Comparison of ENCODE assay signal across 8 cellular contexts in the genomic region with DNA sequence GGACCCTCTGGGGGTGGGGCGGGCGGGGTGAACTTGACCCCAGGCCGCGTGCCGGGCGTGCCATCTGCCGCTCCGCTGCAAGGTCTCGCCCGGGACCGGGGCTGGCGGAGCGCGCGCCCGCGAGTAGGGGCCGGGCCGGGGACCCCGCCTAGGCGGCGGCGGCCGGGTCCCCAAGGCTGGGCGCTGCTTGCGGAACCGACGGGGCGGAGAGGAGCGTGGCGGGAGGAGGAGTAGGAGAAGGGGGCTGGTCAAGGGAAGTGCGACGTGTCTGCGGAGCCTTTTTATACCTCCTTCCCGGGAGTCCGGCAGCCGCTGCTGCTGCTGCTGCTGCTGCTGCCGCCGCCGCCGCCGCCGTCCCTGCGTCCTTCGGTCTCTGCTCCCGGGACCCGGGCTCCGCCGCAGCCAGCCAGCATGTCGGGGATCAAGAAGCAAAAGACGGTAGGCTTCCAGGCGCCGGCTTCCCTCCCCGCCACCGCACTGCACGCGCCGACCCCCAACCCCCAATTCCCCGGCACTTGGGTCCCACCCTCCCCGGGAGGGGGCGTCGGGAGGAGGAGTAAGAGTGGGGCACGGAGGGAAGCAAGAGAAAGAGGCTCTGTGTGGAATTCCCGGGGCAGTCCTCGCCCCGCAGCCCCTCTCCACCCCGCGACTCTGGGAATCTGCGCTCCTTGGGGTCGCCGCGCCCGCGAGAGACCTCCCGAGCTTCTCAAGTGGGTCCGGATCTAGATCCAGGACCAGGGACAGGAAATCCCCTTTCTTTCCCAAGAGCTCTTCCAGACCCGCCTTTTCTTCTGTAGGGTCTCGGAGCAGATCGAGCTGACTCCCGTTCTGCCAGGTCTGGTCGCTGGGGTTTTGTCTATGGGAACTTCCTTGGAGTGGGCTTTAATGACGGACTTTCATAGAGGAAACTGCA.
DNase-seq lines count a peak whose midpoint lies in the region; ATAC-seq and TF ChIP-seq lines count a peak whose summit lies in the region.

A gene (plus strand): TSS at position 308 of the 913 bp plus-strand sequence. CDS start 104 bp downstream, at position 412.

- H3K27me3 ChIP-seq in neutrophil, result peaks cover 5% of the 10 kb centered on the region

- no peaks in the 10 kb centered on the region for H3K9me3 ChIP-seq in neutrophil

- no peaks in the 10 kb centered on the region for H3K36me3 Mint-ChIP-seq in activated naive CD4-positive, alpha-beta T cell treated with anti-CD3 and anti-CD28 coated beads, Interleukin-2, amount 10 ng/mL, durations not matched to agents 7 days and 5 days

- no peaks in the 10 kb centered on the region for H3K36me3 ChIP-seq in neutrophil

- no peak for ATAC-seq in GM18502 (IDR thresholded peaks at IDR 0.05; ENCODE audit: poor library complexity, unreplicated experiment)

- H3K9me3 Mint-ChIP-seq in activated naive CD4-positive, alpha-beta T cell treated with anti-CD3 and anti-CD28 coated beads, Interleukin-2, amount 10 ng/mL, durations not matched to agents 7 days and 5 days, result no peaks in the 10 kb centered on the region

- peaks cover 56% of the 10 kb centered on the region for H3K27me3 Mint-ChIP-seq in activated naive CD4-positive, alpha-beta T cell treated with anti-CD3 and anti-CD28 coated beads, Interleukin-2, amount 10 ng/mL, durations not matched to agents 7 days and 5 days

- peak within 1 kb of the TSS; percentile 71 for H3K4me3 Mint-ChIP-seq in activated naive CD4-positive, alpha-beta T cell treated with anti-CD3 and anti-CD28 coated beads, Interleukin-2, amount 10 ng/mL, durations not matched to agents 7 days and 5 days

- H3K27ac Mint-ChIP-seq in activated naive CD4-positive, alpha-beta T cell treated with anti-CD3 and anti-CD28 coated beads, Interleukin-2, amount 10 ng/mL, durations not matched to agents 7 days and 5 days, result no peak within 1 kb of the TSS

- peak; percentile 18 for DNase-seq in activated T-cell treated with anti-CD3 and anti-CD28 coated beads for 48 hours (ENCODE audit: low read depth)
- DNase-seq in activated T-cell treated with anti-CD3 and anti-CD28 coated beads for 4 hours, result no peak
- DNase-seq in NCI-H69 (lab: John Stamatoyannopoulos, UW), result peak; percentile 76
- peak; percentile 32 for DNase-seq in activated naive CD4-positive, alpha-beta T cell treated with anti-CD3 and anti-CD28 coated beads, Interleukin-2, amount 10 ng/mL, durations not matched to agents 7 days and 5 days
- peak; percentile 77 for DNase-seq in glomerular visceral epithelial cell (ENCODE audit: extremely low spot score)
- DNase-seq in NCI-H2107 (lab: John Stamatoyannopoulos, UW), result no peak

- H3K4me1 Mint-ChIP-seq in activated naive CD4-positive, alpha-beta T cell treated with anti-CD3 and anti-CD28 coated beads, Interleukin-2, amount 10 ng/mL, durations not matched to agents 7 days and 5 days, result peaks cover 13% of the 10 kb centered on the region

- CTCF ChIA-PET in activated naive CD4-positive, alpha-beta T cell treated with anti-CD3 and anti-CD28 coated beads, Interleukin-2, amount 10 ng/mL, durations not matched to agents 7 days and 5 days (lab: Charles Lee), result no interaction called here

- TF ChIP-seq CTCF in neutrophil (IDR thresholded peaks at IDR 0.05), result no peak

- peaks cover 23 to 24% of the 10 kb centered on the region in 2 experiments for H3K4me1 ChIP-seq in neutrophil (ENCODE audit: control insufficient read depth in 1 of 2, insufficient read depth in 1 of 2, low read depth in 1 of 2, low read length in 1 of 2)

- H3K27ac ChIP-seq in neutrophil, result peak within 1 kb of the TSS; percentile 44

- peak within 1 kb of the TSS; percentile 61 to 76 for H3K4me3 ChIP-seq in neutrophil (ENCODE audit: low read depth in 1 of 2, low read length in 1 of 2)

Comparison
In these comparisons a context has a peak if more than half of its experiments do, and no peak if none do; other contexts are left out.
1. DNase-seq: peak in activated T-cell treated with anti-CD3 and anti-CD28 coated beads for 48 hours (single experiment), NCI-H69 (single experiment), activated naive CD4-positive, alpha-beta T cell treated with anti-CD3 and anti-CD28 coated beads, Interleukin-2, amount 10 ng/mL, durations not matched to agents 7 days and 5 days (single experiment) and glomerular visceral epithelial cell (single experiment); none in activated T-cell treated with anti-CD3 and anti-CD28 coated beads for 4 hours (single experiment) and NCI-H2107 (single experiment).